In genomic region chr14:104697892-104698583, GRCh38 we compare ENCODE assay signal across 16 cellular contexts. TPM values are rescaled to one million over a fixed set of nuclear protein-coding genes. Genes with fewer than 3 reads are reported as not detected.
DNase-seq lines count a peak whose midpoint lies in the region; ATAC-seq and TF ChIP-seq lines count a peak whose summit lies in the region.
"Had no signal": no experiment of that assay in that cellular context is flagged by ENCODE, and none has a peak within 500 bp of the region (broad histone marks: within the 10 kb centered on the region; RNA-seq: fewer than 3 reads in every experiment).

No MANE protein-coding gene starts in this region.

- intact Hi-C loops in heart left ventricle (cut with DNase I) (no loop called here), Right ventricle myocardium inferior (cut with DNase I) (no loop called here), vagina (cut with DNase I) (no loop called here)

- peak overlapping the region; percentile 58 to 95 (median 80) for H3K27ac Mint-ChIP-seq in nephron
- no peak overlapping the region for H3K27ac Mint-ChIP-seq in natural killer cell treated with Interleukin-12 subunit alpha and Interleukin-12 subunit beta and Interleukin-15 and Interleukin-18, amount 100 ng/mL, for 72 hours
- H3K27ac Mint-ChIP-seq: memory B cell had no signal

- peaks cover 40% of the 10 kb centered on the region for H3K4me1 Mint-ChIP-seq in nephron
- peaks cover 8 to 16% of the 10 kb centered on the region in 2 donors for H3K4me1 Mint-ChIP-seq in natural killer cell treated with Interleukin-12 subunit alpha and Interleukin-12 subunit beta and Interleukin-15 and Interleukin-18, amount 100 ng/mL, for 72 hours (ENCODE audit: low read depth in 2 of 2)

- H3K9me3 ChIP-seq in heart left ventricle (no peaks in the 10 kb centered on the region), vagina (no peaks in the 10 kb centered on the region)

- no peaks in the 10 kb centered on the region for H3K9me3 Mint-ChIP-seq in nephron
- no peaks in the 10 kb centered on the region for H3K9me3 Mint-ChIP-seq in natural killer cell treated with Interleukin-12 subunit alpha and Interleukin-12 subunit beta and Interleukin-15 and Interleukin-18, amount 100 ng/mL, for 72 hours
- H3K9me3 Mint-ChIP-seq: activated T-cell treated with anti-CD3 and anti-CD28 coated beads, Interleukin-2, amount 50 U/mL, for 4 hours; central memory CD8-positive, alpha-beta T cell; memory B cell had no signal

- H3K4me3 Mint-ChIP-seq in nephron, result peak overlapping the region in 2 of 3 experiments; percentile 34 to 54
- no peak overlapping the region for H3K4me3 Mint-ChIP-seq in natural killer cell treated with Interleukin-12 subunit alpha and Interleukin-12 subunit beta and Interleukin-15 and Interleukin-18, amount 100 ng/mL, for 72 hours
- H3K4me3 Mint-ChIP-seq: activated T-cell treated with anti-CD3 and anti-CD28 coated beads, Interleukin-2, amount 50 U/mL, for 4 hours; central memory CD8-positive, alpha-beta T cell; memory B cell had no signal

- peak overlapping the region in 7 of 12 donors; percentile 4 to 52 (median 45) for H3K4me3 ChIP-seq in heart left ventricle
- peak overlapping the region in 1 of 2 donors; percentile 20 for H3K4me3 ChIP-seq in vagina
- H3K4me3 ChIP-seq: skin epidermis had no signal

- no peak for DNase-seq in heart left ventricle
- DNase-seq in Right ventricle myocardium inferior (ENCODE audit: missing footprints), result no peak
- DNase-seq in epidermal melanocyte (ENCODE audit: insufficient read length, low spot score), result peak; percentile 82
- DNase-seq in vagina (ENCODE audit: extremely low spot score in 2 of 2), result no peak
- DNase-seq in natural killer cell treated with Interleukin-12 subunit alpha and Interleukin-12 subunit beta and Interleukin-15 and Interleukin-18, amount 100 ng/mL, for 72 hours (ENCODE audit: low spot score), result no peak
- DNase-seq: activated T-cell treated with anti-CD3 and anti-CD28 coated beads, Interleukin-2, amount 50 U/mL, for 4 hours; foreskin melanocyte; GDM1; NCI-H2171 treated with DMSO at 0.1 percent for 48 hours had no signal

- peaks cover 0 to 31% (median 20%) of the 10 kb centered on the region in 9 donors for H3K36me3 ChIP-seq in heart left ventricle
- H3K36me3 ChIP-seq in vagina, result peaks cover 0 to 10% of the 10 kb centered on the region in 2 donors

- WGBS in heart left ventricle, 4 donors, result 35 to 54% (median 46%) methylated on average over 11 to 19 of the region's 19 CpGs

- peak overlapping the region in 9 of 12 donors; percentile 29 to 89 (median 81) for H3K27ac ChIP-seq in heart left ventricle
- H3K27ac ChIP-seq in vagina, result peak overlapping the region; percentile 62
- H3K27ac ChIP-seq: VCaP had no signal

- H3K27me3 ChIP-seq in heart left ventricle, result no peaks in the 10 kb centered on the region
- no peaks in the 10 kb centered on the region for H3K27me3 ChIP-seq in vagina

- TF ChIP-seq POLR2A in heart left ventricle (IDR thresholded peaks at IDR 0.05) (no peak), vagina (IDR thresholded peaks at IDR 0.05) (no peak)

- H3K4me1 ChIP-seq in heart left ventricle (peaks cover 27 to 91% (median 75%) of the 10 kb centered on the region in 12 donors), vagina (peaks cover 70% of the 10 kb centered on the region)

- no peak for ATAC-seq in heart left ventricle
- no peak for ATAC-seq in Right ventricle myocardium inferior
- ATAC-seq in HG03565 (IDR thresholded peaks at IDR 0.05; ENCODE audit: unreplicated experiment), result no peak
- ATAC-seq in natural killer cell treated with Interleukin-12 subunit alpha and Interleukin-12 subunit beta and Interleukin-15 and Interleukin-18, amount 100 ng/mL, for 72 hours, result no peak
- ATAC-seq in GM19035 (IDR thresholded peaks at IDR 0.05; ENCODE audit: unreplicated experiment), result no peak
- ATAC-seq: activated T-cell treated with anti-CD3 and anti-CD28 coated beads, Interleukin-2, amount 50 U/mL, for 4 hours had no signal

- H3K36me3 Mint-ChIP-seq in nephron (ENCODE audit: low read depth), result no peaks in the 10 kb centered on the region
- H3K36me3 Mint-ChIP-seq in natural killer cell treated with Interleukin-12 subunit alpha and Interleukin-12 subunit beta and Interleukin-15 and Interleukin-18, amount 100 ng/mL, for 72 hours, result no peaks in the 10 kb centered on the region
- H3K36me3 Mint-ChIP-seq: memory B cell had no signal

- H3K27me3 Mint-ChIP-seq in nephron (ENCODE audit: low read depth), result peaks cover 4% of the 10 kb centered on the region
- H3K27me3 Mint-ChIP-seq in natural killer cell treated with Interleukin-12 subunit alpha and Interleukin-12 subunit beta and Interleukin-15 and Interleukin-18, amount 100 ng/mL, for 72 hours, result no peaks in the 10 kb centered on the region
- H3K27me3 Mint-ChIP-seq: central memory CD8-positive, alpha-beta T cell; memory B cell had no signal

- TF ChIP-seq CTCF in heart left ventricle (IDR thresholded peaks at IDR 0.05) (no peak), nephron (IDR thresholded peaks at IDR 0.05; ENCODE audit: unreplicated experiment in 3 of 3) (no peak), vagina (IDR thresholded peaks at IDR 0.05) (no peak)

RNA-seq across cellular contexts. Expression of gene INF2, which starts 8.6 kb away (rescaled TPM):
- total RNA-seq in heart left ventricle (10 to 100 TPM; 26.0 to 58.9 (median 28.8) TPM), Right ventricle myocardium inferior (31.1 TPM), vagina (49.1 TPM)
- 10 to 100 TPM; 27.3 to 32.5 TPM for polyA plus RNA-seq in heart left ventricle
- total RNA-seq in natural killer cell treated with Interleukin-12 subunit alpha and Interleukin-12 subunit beta and Interleukin-15 and Interleukin-18, amount 100 ng/mL, for 72 hours, result 10 to 100 TPM; 19.2 to 44.9 TPM

RNA-seq across cellular contexts. Expression of gene ADSS1, which starts 26.0 kb away (rescaled TPM):
- 100 to 1,000 TPM in 8 of 9 donors, 10 to 100 TPM in 1; 78.9 to 247 (median 160) TPM for total RNA-seq in heart left ventricle
- 100 to 1,000 TPM in 1 of 2 donors, 10 to 100 TPM in 1; 64.7 to 258 TPM for polyA plus RNA-seq in heart left ventricle
- total RNA-seq in Right ventricle myocardium inferior, result 191 TPM
- total RNA-seq in vagina, result 10.3 TPM
- under 1 TPM; 0.50 to 0.61 TPM for total RNA-seq in natural killer cell treated with Interleukin-12 subunit alpha and Interleukin-12 subunit beta and Interleukin-15 and Interleukin-18, amount 100 ng/mL, for 72 hours

RNA-seq across cellular contexts. Expression of gene SIVA1, which starts 54.9 kb away (rescaled TPM):
- total RNA-seq in heart left ventricle (100 to 1,000 TPM in 2 of 9 donors, 10 to 100 TPM in 7; 41.0 to 203 (median 53.9) TPM), Right ventricle myocardium inferior (54.4 TPM), vagina (284 TPM)
- 100 to 1,000 TPM; 126 to 191 TPM for polyA plus RNA-seq in heart left ventricle
- 100 to 1,000 TPM in 1 of 2 donors, 10 to 100 TPM in 1; 74.5 to 157 TPM for total RNA-seq in natural killer cell treated with Interleukin-12 subunit alpha and Interleukin-12 subunit beta and Interleukin-15 and Interleukin-18, amount 100 ng/mL, for 72 hours

Comparison
In these comparisons a context has a peak if more than half of its experiments do, and no peak if none do; other contexts are left out.
1. H3K27ac Mint-ChIP-seq: peak in nephron (3 of 3); none in natural killer cell treated with Interleukin-12 subunit alpha and Interleukin-12 subunit beta and Interleukin-15 and Interleukin-18, amount 100 ng/mL, for 72 hours (0 of 2).